ENCODE assay signal across 1 cellular context in the genomic region with DNA sequence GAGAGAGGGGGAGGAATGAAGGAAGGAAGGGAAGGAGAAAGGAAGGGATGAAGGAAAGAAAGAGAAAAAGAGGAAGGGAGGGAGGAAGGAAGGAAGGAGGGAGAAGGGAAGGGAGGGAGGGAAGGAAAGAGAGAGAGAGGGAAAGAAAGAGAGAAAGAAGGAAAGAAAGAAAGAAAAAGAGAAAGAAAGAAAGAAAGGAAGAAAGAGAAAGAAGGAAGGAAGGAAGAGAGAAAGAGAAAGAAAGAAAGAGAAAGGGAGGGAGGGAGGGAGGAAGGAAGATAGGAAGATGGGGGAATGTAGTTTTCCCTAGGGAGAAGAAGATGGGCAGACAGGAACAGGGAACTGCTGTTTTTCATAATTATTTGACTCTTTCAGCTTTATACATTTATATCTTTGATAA.
TF ChIP-seq lines count a peak whose summit lies in the region.

No MANE protein-coding gene starts in this region.

TF ChIP-seq in HEK293, 187 proteins besides CTCF, POLR2A, EP300 and RAD21 (continued from another document):
- peak; percentile 73 for TF ChIP-seq ZNF366 (tag by site-specific recombination; conservative IDR thresholded peaks at IDR 0.05)
- TF ChIP-seq BCL11A (tag by site-specific recombination; IDR thresholded peaks at IDR 0.05; ENCODE audit: low read depth), result no peak
